Comparison of ENCODE assay signal across 12 cellular contexts in the genomic region with DNA sequence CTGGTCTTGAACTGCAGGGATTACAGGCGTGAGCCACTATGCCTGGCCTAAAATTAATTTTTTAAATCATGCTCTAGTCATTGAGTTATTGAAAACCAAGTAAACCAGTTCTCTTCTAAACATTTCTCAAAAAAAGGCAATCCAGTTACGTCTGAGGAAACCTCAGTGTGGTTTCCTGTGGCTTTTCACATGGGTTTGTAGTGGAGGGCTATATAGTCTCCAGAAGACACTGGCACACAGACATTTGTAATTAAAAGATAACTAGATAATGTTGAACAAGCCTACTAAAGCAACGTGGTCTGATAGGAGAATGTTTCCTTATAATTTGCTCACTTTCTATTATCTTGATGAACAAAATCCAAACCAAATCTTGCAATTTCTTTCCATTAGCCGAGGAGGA. TPM values are rescaled to one million over a fixed set of nuclear protein-coding genes. Genes with fewer than 3 reads are reported as not detected.
DNase-seq lines count a peak whose midpoint lies in the region; ATAC-seq and TF ChIP-seq lines count a peak whose summit lies in the region.
"Had no signal": no experiment of that assay in that cellular context is flagged by ENCODE, and none has a peak within 500 bp of the region (broad histone marks: within the 10 kb centered on the region; RNA-seq: fewer than 3 reads in every experiment).

No MANE protein-coding gene starts in this region.

- H3K27ac ChIP-seq in Peyer's patch: no peak overlapping the region

- no peaks in the 10 kb centered on the region for H3K36me3 Mint-ChIP-seq in activated naive CD4-positive, alpha-beta T cell treated with anti-CD3 and anti-CD28 coated beads, Interleukin-2, amount 50 U/mL, for 24 hours

- H3K9me3 ChIP-seq in Peyer's patch: no peaks in the 10 kb centered on the region

- H3K4me1 ChIP-seq in Peyer's patch: peaks cover 0 to 20% (median 3%) of the 10 kb centered on the region in 4 donors

- H3K4me3 Mint-ChIP-seq in activated naive CD4-positive, alpha-beta T cell treated with anti-CD3 and anti-CD28 coated beads, Interleukin-2, amount 50 U/mL, for 24 hours: peak overlapping the region; percentile 71

- no peaks in the 10 kb centered on the region for H3K27me3 ChIP-seq in Peyer's patch

- DNase-seq in activated CD8-positive, alpha-beta memory T cell treated with anti-CD3 and anti-CD28 coated beads, Interleukin-2, amount 50 U/mL, for 24 hours (ENCODE audit: extremely low read depth): peak; percentile 28
- DNase-seq in activated CD8-positive, alpha-beta memory T cell treated with anti-CD3 and anti-CD28 coated beads, Interleukin-2, amount 50 U/mL, for 48 hours: no peak
- DNase-seq in Peyer's patch: peak in 2 of 3 donors; percentile 36 to 62
- DNase-seq in stimulated activated CD8-positive, alpha-beta memory T cell treated with anti-CD3 and anti-CD28 coated beads, Interleukin-4, amount 100 ng/mL, for 48 hours: peak; percentile 47
- DNase-seq in foreskin fibroblast: no peak
- no peak for DNase-seq in amniotic stem cell (lab: John Stamatoyannopoulos, UW)
- DNase-seq: EL, NCI-H1105 had no signal

- H3K4me3 ChIP-seq in Peyer's patch (no peak overlapping the region), foreskin fibroblast (ENCODE audit: low read depth in 1 of 2, low read length in 2 of 2) (no peak overlapping the region)

- TF ChIP-seq CTCF in Peyer's patch (IDR thresholded peaks at IDR 0.05) (no peak), foreskin fibroblast (IDR thresholded peaks at IDR 0.05; ENCODE audit: low read depth, low read length) (no peak)

- no peak for ATAC-seq in HG03457 (IDR thresholded peaks at IDR 0.05; ENCODE audit: unreplicated experiment)
- ATAC-seq: left lobe of liver had no signal

- no peaks in the 10 kb centered on the region for H3K27me3 Mint-ChIP-seq in activated naive CD4-positive, alpha-beta T cell treated with anti-CD3 and anti-CD28 coated beads, Interleukin-2, amount 50 U/mL, for 24 hours

- H3K27ac Mint-ChIP-seq in activated naive CD4-positive, alpha-beta T cell treated with anti-CD3 and anti-CD28 coated beads, Interleukin-2, amount 50 U/mL, for 24 hours: peak overlapping the region; percentile 1

- H3K4me1 Mint-ChIP-seq in activated naive CD4-positive, alpha-beta T cell treated with anti-CD3 and anti-CD28 coated beads, Interleukin-2, amount 50 U/mL, for 24 hours: peaks cover 53% of the 10 kb centered on the region

- no peaks in the 10 kb centered on the region for H3K9me3 Mint-ChIP-seq in activated naive CD4-positive, alpha-beta T cell treated with anti-CD3 and anti-CD28 coated beads, Interleukin-2, amount 50 U/mL, for 24 hours

- TF ChIP-seq POLR2A in Peyer's patch (IDR thresholded peaks at IDR 0.05): no peak

- no peaks in the 10 kb centered on the region for H3K36me3 ChIP-seq in Peyer's patch

RNA-seq across cellular contexts. Expression of a gene that starts 5.2 kb away (rescaled TPM):
- 100 to 1,000 TPM in 1 of 4 donors, 10 to 100 TPM in 3; 38.0 to 101 (median 60.6) TPM for total RNA-seq in Peyer's patch

RNA-seq across cellular contexts. Expression of a gene that starts 36.0 kb away (rescaled TPM):
- not detected for total RNA-seq in Peyer's patch
- total RNA-seq: dermis microvascular lymphatic vessel endothelial cell had no signal

Comparison
In these comparisons a context has a peak if more than half of its experiments do, and no peak if none do; other contexts are left out.
1. DNase-seq: peak in activated CD8-positive, alpha-beta memory T cell treated with anti-CD3 and anti-CD28 coated beads, Interleukin-2, amount 50 U/mL, for 24 hours (single experiment), Peyer's patch (2 of 3) and stimulated activated CD8-positive, alpha-beta memory T cell treated with anti-CD3 and anti-CD28 coated beads, Interleukin-4, amount 100 ng/mL, for 48 hours (single experiment); none in activated CD8-positive, alpha-beta memory T cell treated with anti-CD3 and anti-CD28 coated beads, Interleukin-2, amount 50 U/mL, for 48 hours (single experiment), foreskin fibroblast (0 of 2) and amniotic stem cell (single experiment).